In genomic region chr9:101530076-101530711, GRCh38 we compare ENCODE assay signal across 7 cellular contexts.
DNase-seq lines count a peak whose midpoint lies in the region; ATAC-seq and TF ChIP-seq lines count a peak whose summit lies in the region.

No MANE protein-coding gene starts in this region.

- DNase-seq in NCI-H1436 treated with DMSO at 0.1 percent for 48 hours (lab: John Stamatoyannopoulos, UW) (peak; percentile 5), T-helper 1 cell (peak; percentile 18 to 77 (median 48)), amygdala (lab: John Stamatoyannopoulos, UW) (peak in 47 of 56 donors; percentile 1 to 87 (median 36)), hepatic stellate cell (ENCODE audit: low spot score) (peak; percentile 61), smooth muscle cell of the brain vasculature (ENCODE audit: low read depth, low spot score) (peak; percentile 52)

- ATAC-seq in GM18505 (IDR thresholded peaks at IDR 0.05; ENCODE audit: unreplicated experiment) (peak; percentile 39), HG02840 (IDR thresholded peaks at IDR 0.05; ENCODE audit: low FRiP score, unreplicated experiment) (peak; percentile 35)

- TF ChIP-seq POLR2A in GM18505 (IDR thresholded peaks at IDR 0.05; ENCODE audit: borderline replicate concordance, extremely low read depth, insufficient read depth, insufficient read length) = no peak

Comparison
In these comparisons a context has a peak if more than half of its experiments do, and no peak if none do; other contexts are left out.
1. Peak in every context shown above with its lines: DNase-seq and ATAC-seq.
2. DNase-seq: peak in every context shown above with its lines; median percentile 61 in hepatic stellate cell; 52 in smooth muscle cell of the brain vasculature; 48 in T-helper 1 cell; 36 in amygdala; 5 in NCI-H1436 treated with DMSO at 0.1 percent for 48 hours.